ENCODE assay signal across 8 cellular contexts in genomic region chr21:33915368-33916199, GRCh38. TPM values are rescaled to one million over a fixed set of nuclear protein-coding genes. Genes with fewer than 3 reads are reported as not detected.
DNase-seq lines count a peak whose midpoint lies in the region; ATAC-seq, FAIRE-seq and TF ChIP-seq lines count a peak whose summit lies in the region.

Gene ATP5PO (minus strand): TSS chr21:33915804. CDS start chr21:33915763, 41 bp downstream.

- H3K9me3 Mint-ChIP-seq in WTC11 = no peaks in the 10 kb centered on the region

- peaks cover 0 to 5% of the 10 kb centered on the region in 2 donors for H3K4me1 ChIP-seq in small intestine (ENCODE audit: control insufficient read depth in 2 of 2, insufficient read depth in 1 of 2, low read depth in 1 of 2, low read length in 1 of 2)

- TF ChIP-seq CTCF in AG04450 (IDR thresholded peaks at IDR 0.05; ENCODE audit: low read depth, low read length) = no peak; the same call in 1 of the 2 replicates
- TF ChIP-seq CTCF in WTC11 (IDR thresholded peaks at IDR 0.05) = no peak
- no peak for TF ChIP-seq CTCF in cardiac fibroblast (IDR thresholded peaks at IDR 0.05; ENCODE audit: low read depth, low read length)

- H3K27me3 ChIP-seq in AG04450 (ENCODE audit: control insufficient read depth, insufficient read depth, low read length) (no peaks in the 10 kb centered on the region), small intestine (ENCODE audit: control insufficient read depth in 2 of 2, insufficient read depth in 2 of 2, low read length in 2 of 2) (no peaks in the 10 kb centered on the region)

- peak within 1 kb of the TSS; percentile 97 for H3K27ac Mint-ChIP-seq in WTC11

- ATAC-seq in GM18909 (IDR thresholded peaks at IDR 0.05; ENCODE audit: poor library complexity, unreplicated experiment) (peak; percentile 99), HG03175 (IDR thresholded peaks at IDR 0.05; ENCODE audit: unreplicated experiment) (peak; percentile 99), WTC11 (peak; percentile 100)

- CTCF ChIA-PET in AG04450 (lab: Charles Lee) (interaction anchor here (1.3 to 1.8 kb wide), 2 partner anchors 8 to 432 kb away, joined by 3 to 6 read pairs; no protein-coding TSS in a partner anchor), WTC11 (lab: Charles Lee) (interaction anchor here (0.6 to 1.8 kb wide), 4 partner anchors 9 to 432 kb away, joined by 3 to 6 read pairs (median 3); no protein-coding TSS in a partner anchor)

- DNase-seq in AG04450 (ENCODE audit: low read depth, low spot score) (peak; percentile 94), NCI-H226 (peak; percentile 94), WTC11 (ENCODE audit: low spot score) (peak; percentile 96), cardiac fibroblast (ENCODE audit: low read depth in 2 of 2) (peak; percentile 98 to 99), iPS-NIHi11 (ENCODE audit: low spot score) (peak; percentile 94), small intestine (peak; percentile 98)

- H3K36me3 Mint-ChIP-seq in WTC11 = peaks cover 32% of the 10 kb centered on the region

- H3K27ac ChIP-seq in AG04450 (ENCODE audit: low read depth, low read length) (no peak within 1 kb of the TSS), small intestine (ENCODE audit: low read depth in 1 of 2, low read length in 1 of 2) (peak within 1 kb of the TSS; percentile 25 to 94)

- FAIRE-seq in small intestine (lab: Jason Lieb, UNC) = no peak

- H3K36me3 ChIP-seq in small intestine (ENCODE audit: control insufficient read depth in 2 of 2, insufficient read depth in 2 of 2, low read length in 2 of 2) = no peaks in the 10 kb centered on the region

- peaks cover 15% of the 10 kb centered on the region for H3K4me1 Mint-ChIP-seq in WTC11

- H3K27me3 Mint-ChIP-seq in WTC11 (ENCODE audit: low read depth) = no peaks in the 10 kb centered on the region

- H3K9me3 ChIP-seq in AG04450 (ENCODE audit: control insufficient read depth, insufficient read depth, low read length) (no peaks in the 10 kb centered on the region), small intestine (ENCODE audit: control insufficient read depth, low read depth) (no peaks in the 10 kb centered on the region)

- H3K4me3 ChIP-seq in AG04450 (ENCODE audit: low read depth, low read length) (peak within 1 kb of the TSS; percentile 69), cardiac fibroblast (replicated peaks in 1 of 2; ENCODE audit: low read depth in 2 of 2, low read length in 2 of 2) (peak within 1 kb of the TSS; percentile 74 to 99), small intestine (ENCODE audit: low read depth in 1 of 2, low read length in 2 of 2) (peak within 1 kb of the TSS; percentile 92 to 96)

- POLR2A ChIA-PET in AG04450 (lab: Yijun Ruan, JAX) = no interaction called here
- POLR2A ChIA-PET in WTC11 (lab: Charles Lee) = no interaction called here

- peak within 1 kb of the TSS; percentile 99 for H3K4me3 Mint-ChIP-seq in WTC11

- WGBS in small intestine, 3 donors = 0 to 1% (median 1%) methylated on average over 42 to 45 of the region's 45 CpGs

TF ChIP-seq in WTC11, 78 proteins besides CTCF, POLR2A, EP300 and RAD21 (continues in another document):
- peak; percentile 92; the same call in 1 of the 2 replicates for TF ChIP-seq ESRRA (CRISPR knock-in tag; IDR thresholded peaks at IDR 0.05; ENCODE audit: borderline replicate concordance)
- peak; percentile 75; the same call in 1 of the 2 replicates for TF ChIP-seq TEAD1 (CRISPR knock-in tag; IDR thresholded peaks at IDR 0.05)
- TF ChIP-seq SP1 (CRISPR knock-in tag; conservative IDR thresholded peaks at IDR 0.05) = peak; percentile 84
- peak; percentile 46 for TF ChIP-seq MAX (CRISPR knock-in tag; IDR thresholded peaks at IDR 0.05)
- TF ChIP-seq CREB1 (CRISPR knock-in tag; IDR thresholded peaks at IDR 0.05) = peak; percentile 61; the same call in 1 of the 2 replicates
- TF ChIP-seq SMAD4 (CRISPR knock-in tag; IDR thresholded peaks at IDR 0.05) = no peak
- 0 out of 2 replicates have a peak, but pooled peaks have one; percentile 25 for TF ChIP-seq NFE2L1 (CRISPR knock-in tag; IDR thresholded peaks at IDR 0.05)
- TF ChIP-seq, protein P1, sequence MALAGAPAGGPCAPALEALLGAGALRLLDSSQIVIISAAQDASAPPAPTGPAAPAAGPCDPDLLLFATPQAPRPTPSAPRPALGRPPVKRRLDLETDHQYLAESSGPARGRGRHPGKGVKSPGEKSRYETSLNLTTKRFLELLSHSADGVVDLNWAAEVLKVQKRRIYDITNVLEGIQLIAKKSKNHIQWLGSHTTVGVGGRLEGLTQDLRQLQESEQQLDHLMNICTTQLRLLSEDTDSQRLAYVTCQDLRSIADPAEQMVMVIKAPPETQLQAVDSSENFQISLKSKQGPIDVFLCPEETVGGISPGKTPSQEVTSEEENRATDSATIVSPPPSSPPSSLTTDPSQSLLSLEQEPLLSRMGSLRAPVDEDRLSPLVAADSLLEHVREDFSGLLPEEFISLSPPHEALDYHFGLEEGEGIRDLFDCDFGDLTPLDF (CRISPR knock-in tag; IDR thresholded peaks at IDR 0.05) = 0 out of 2 replicates have a peak, but pooled peaks have one; percentile 53
- TF ChIP-seq ZNF671 (CRISPR knock-in tag; IDR thresholded peaks at IDR 0.05) = no peak
- TF ChIP-seq, protein P2, sequence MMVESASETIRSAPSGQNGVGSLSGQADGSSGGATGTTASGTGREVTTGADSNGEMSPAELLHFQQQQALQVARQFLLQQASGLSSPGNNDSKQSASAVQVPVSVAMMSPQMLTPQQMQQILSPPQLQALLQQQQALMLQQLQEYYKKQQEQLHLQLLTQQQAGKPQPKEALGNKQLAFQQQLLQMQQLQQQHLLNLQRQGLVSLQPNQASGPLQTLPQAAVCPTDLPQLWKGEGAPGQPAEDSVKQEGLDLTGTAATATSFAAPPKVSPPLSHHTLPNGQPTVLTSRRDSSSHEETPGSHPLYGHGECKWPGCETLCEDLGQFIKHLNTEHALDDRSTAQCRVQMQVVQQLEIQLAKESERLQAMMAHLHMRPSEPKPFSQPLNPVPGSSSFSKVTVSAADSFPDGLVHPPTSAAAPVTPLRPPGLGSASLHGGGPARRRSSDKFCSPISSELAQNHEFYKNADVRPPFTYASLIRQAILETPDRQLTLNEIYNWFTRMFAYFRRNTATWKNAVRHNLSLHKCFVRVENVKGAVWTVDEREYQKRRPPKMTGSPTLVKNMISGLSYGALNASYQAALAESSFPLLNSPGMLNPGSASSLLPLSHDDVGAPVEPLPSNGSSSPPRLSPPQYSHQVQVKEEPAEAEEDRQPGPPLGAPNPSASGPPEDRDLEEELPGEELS (CRISPR knock-in tag; IDR thresholded peaks at IDR 0.05) = peak; percentile 60; the same call in 1 of the 2 replicates
- TF ChIP-seq, protein P3, sequence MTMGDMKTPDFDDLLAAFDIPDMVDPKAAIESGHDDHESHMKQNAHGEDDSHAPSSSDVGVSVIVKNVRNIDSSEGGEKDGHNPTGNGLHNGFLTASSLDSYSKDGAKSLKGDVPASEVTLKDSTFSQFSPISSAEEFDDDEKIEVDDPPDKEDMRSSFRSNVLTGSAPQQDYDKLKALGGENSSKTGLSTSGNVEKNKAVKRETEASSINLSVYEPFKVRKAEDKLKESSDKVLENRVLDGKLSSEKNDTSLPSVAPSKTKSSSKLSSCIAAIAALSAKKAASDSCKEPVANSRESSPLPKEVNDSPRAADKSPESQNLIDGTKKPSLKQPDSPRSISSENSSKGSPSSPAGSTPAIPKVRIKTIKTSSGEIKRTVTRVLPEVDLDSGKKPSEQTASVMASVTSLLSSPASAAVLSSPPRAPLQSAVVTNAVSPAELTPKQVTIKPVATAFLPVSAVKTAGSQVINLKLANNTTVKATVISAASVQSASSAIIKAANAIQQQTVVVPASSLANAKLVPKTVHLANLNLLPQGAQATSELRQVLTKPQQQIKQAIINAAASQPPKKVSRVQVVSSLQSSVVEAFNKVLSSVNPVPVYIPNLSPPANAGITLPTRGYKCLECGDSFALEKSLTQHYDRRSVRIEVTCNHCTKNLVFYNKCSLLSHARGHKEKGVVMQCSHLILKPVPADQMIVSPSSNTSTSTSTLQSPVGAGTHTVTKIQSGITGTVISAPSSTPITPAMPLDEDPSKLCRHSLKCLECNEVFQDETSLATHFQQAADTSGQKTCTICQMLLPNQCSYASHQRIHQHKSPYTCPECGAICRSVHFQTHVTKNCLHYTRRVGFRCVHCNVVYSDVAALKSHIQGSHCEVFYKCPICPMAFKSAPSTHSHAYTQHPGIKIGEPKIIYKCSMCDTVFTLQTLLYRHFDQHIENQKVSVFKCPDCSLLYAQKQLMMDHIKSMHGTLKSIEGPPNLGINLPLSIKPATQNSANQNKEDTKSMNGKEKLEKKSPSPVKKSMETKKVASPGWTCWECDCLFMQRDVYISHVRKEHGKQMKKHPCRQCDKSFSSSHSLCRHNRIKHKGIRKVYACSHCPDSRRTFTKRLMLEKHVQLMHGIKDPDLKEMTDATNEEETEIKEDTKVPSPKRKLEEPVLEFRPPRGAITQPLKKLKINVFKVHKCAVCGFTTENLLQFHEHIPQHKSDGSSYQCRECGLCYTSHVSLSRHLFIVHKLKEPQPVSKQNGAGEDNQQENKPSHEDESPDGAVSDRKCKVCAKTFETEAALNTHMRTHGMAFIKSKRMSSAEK (CRISPR knock-in tag; IDR thresholded peaks at IDR 0.05; ENCODE audit: borderline replicate concordance) = no peak
- TF ChIP-seq ETV6 (CRISPR knock-in tag; IDR thresholded peaks at IDR 0.05) = 0 out of 2 replicates have a peak, but pooled peaks have one; percentile 29
- peak; percentile 46; the same call in 1 of the 2 replicates for TF ChIP-seq USF1 (CRISPR knock-in tag; IDR thresholded peaks at IDR 0.05)

RNA-seq across cellular contexts. Expression of gene ATP5PO, which starts in this region (rescaled TPM):
- polyA plus RNA-seq in AG04450 (2011; rRNA removed) (300 and 365 TPM in 2 replicates), small intestine (100 to 1,000 TPM; 458 to 904 (median 722) TPM)
- 40.1 and 58.9 TPM in 2 replicates for polyA minus RNA-seq in AG04450 (2011; rRNA and poly(A)+ RNA removed)
- total RNA-seq in WTC11 (2021) = 264 to 296 TPM (median 293 TPM) in 3 replicates
